In the genomic region with DNA sequence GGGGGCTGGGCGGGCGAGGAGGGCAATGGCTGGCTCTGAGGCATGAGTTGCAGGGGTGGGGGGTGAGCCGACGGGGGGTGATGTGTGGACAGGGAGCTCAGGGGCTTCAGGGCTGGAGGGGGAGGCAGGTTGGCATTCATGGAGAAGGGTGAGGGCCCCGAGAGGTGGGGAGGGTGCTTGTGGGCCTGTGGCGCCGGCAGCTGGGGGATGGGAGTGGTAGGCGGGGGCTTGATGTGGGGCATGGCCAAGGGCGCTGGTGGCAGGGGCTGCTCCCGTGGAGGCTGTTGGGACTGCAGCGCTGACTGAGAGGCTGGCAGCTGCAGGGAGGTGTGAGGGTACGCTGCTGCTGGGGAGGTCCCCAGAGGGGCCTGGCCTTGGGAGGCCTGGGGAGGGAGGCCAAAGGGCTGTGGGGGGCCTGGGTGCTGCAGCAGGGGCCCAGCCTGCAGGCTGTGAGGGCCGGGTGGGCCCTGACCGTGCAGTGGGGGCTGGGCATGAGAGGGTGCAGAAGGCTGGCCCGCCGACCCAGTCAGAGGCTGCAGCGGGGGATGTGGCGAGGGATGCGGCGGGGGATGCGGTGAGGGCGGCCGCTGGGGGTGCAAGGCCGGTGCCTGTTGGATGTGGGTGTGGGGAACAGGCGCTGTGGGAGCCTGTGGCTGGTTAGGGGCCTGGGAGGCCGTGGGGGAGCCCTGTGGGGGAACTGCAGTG, we compare ENCODE assay signal across 1 cellular context.
TF ChIP-seq lines count a peak whose summit lies in the region.

No MANE protein-coding gene starts in this region.

TF ChIP-seq in H1, 55 proteins besides CTCF, POLR2A, EP300 and RAD21:
- TF ChIP-seq POLR2AphosphoS5 (IDR thresholded peaks at IDR 0.05; ENCODE audit: low read depth, low read length) (no peak), SUZ12 (IDR thresholded peaks at IDR 0.05; ENCODE audit: low read length) (no peak), SP2 (IDR thresholded peaks at IDR 0.05; ENCODE audit: low read length) (no peak), SP4 (IDR thresholded peaks at IDR 0.05; ENCODE audit: low read length) (no peak), CEBPB (IDR thresholded peaks at IDR 0.05; ENCODE audit: low read depth, low read length) (no peak), RBBP5 (IDR thresholded peaks at IDR 0.05; ENCODE audit: borderline replicate concordance, low read depth, low read length) (no peak), RNF2 (IDR thresholded peaks at IDR 0.05; ENCODE audit: borderline replicate concordance, low read depth, low read length, missing control alignments, poor library complexity, severe bottlenecking) (no peak), CTBP2 (IDR thresholded peaks at IDR 0.05; ENCODE audit: borderline replicate concordance, insufficient read depth, insufficient read length, low read length) (no peak), PHF8 (conservative IDR thresholded peaks at IDR 0.05; ENCODE audit: low read depth, low read length) (no peak), SP1 (IDR thresholded peaks at IDR 0.05; ENCODE audit: low read depth, low read length) (no peak), POU5F1 (IDR thresholded peaks at IDR 0.05; ENCODE audit: low read depth, low read length) (no peak), KDM4A (IDR thresholded peaks at IDR 0.05; ENCODE audit: low read depth, low read length, severe bottlenecking) (no peak), BRCA1 (IDR thresholded peaks at IDR 0.05; ENCODE audit: low read depth, low read length) (no peak), TBP (IDR thresholded peaks at IDR 0.05; ENCODE audit: low read depth, low read length) (no peak)
- TF ChIP-seq, protein P1, sequence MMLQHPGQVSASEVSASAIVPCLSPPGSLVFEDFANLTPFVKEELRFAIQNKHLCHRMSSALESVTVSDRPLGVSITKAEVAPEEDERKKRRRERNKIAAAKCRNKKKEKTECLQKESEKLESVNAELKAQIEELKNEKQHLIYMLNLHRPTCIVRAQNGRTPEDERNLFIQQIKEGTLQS (IDR thresholded peaks at IDR 0.05; ENCODE audit: insufficient read depth, low read depth, low read length): no peak
